In the genomic region with DNA sequence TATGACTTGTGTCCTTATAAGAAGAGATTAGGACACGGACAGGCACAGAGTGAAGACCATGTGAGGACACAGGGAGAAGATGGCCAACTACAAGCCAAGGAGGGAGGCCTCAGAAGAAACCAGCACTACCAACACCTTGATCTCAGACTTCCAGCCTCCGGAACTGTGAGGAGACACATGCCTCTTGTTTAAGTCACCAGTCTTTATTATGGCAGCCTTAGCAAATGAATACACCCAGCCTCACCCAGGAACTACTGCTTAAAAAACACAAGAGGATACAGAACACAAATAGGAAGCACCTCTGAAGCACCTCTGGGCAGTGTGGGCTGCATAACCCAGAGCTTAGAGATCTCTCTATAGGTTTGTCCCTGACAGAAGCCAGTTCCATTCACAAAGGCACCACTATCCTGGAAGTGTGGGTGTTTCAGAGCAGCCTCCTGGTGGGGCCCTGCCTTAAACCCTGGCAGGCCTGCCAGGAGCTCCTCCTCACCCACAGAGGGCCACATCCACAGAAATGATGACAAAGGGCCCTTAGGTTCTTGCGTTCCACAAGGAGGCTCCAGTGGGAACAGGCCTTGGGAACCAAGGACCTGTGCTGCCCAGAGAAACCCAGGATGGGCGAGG, we compare ENCODE assay signal across 15 cellular contexts. TPM values are rescaled to one million over a fixed set of nuclear protein-coding genes. Genes with fewer than 3 reads are reported as not detected.
DNase-seq lines count a peak whose midpoint lies in the region; ATAC-seq and TF ChIP-seq lines count a peak whose summit lies in the region.
"Had no signal": no experiment of that assay in that cellular context is flagged by ENCODE, and none has a peak within 500 bp of the region (broad histone marks: within the 10 kb centered on the region; RNA-seq: fewer than 3 reads in every experiment).

No MANE protein-coding gene starts in this region.

- peaks cover 30% of the 10 kb centered on the region for H3K4me1 Mint-ChIP-seq in chondrocyte (ENCODE audit: low read depth)

- H3K9me3 Mint-ChIP-seq in chondrocyte (ENCODE audit: low read depth): peaks cover 4% of the 10 kb centered on the region
- H3K9me3 Mint-ChIP-seq: activated CD4-positive, alpha-beta memory T cell treated with anti-CD3 and anti-CD28 coated beads for 36 hours had no signal

- POLR2A ChIA-PET in PC-9 (lab: Charles Lee; ENCODE audit: unreplicated experiment) (interaction anchor here (0.7 kb wide), 1 partner anchor 557 kb away, joined by 3 read pairs; no protein-coding TSS in a partner anchor), OCI-LY7 (lab: Charles Lee) (interaction anchor here (0.6 kb wide), 1 partner anchor 220 kb away, joined by 3 read pairs; no protein-coding TSS in a partner anchor)

- CTCF ChIA-PET in PC-9 (lab: Charles Lee) (no interaction called here), OCI-LY7 (lab: Charles Lee; ENCODE audit: unreplicated experiment) (no interaction called here)

- H4K20me1 ChIP-seq in PC-9 (ENCODE audit: insufficient read depth) (no peaks in the 10 kb centered on the region), OCI-LY7 (ENCODE audit: insufficient read depth, low read length) (no peaks in the 10 kb centered on the region)

- no TSS peak for BruUV-seq in PC-9 (replicated peaks; lab: Mats Ljungman, UMichigan)
- no TSS peak for BruUV-seq in OCI-LY7 (replicated peaks; lab: Mats Ljungman, UMichigan)

- peak overlapping the region; percentile 100 for H3K27ac Mint-ChIP-seq in chondrocyte (ENCODE audit: unreplicated experiment)
- H3K27ac Mint-ChIP-seq: activated CD4-positive, alpha-beta memory T cell treated with anti-CD3 and anti-CD28 coated beads for 36 hours; activated naive CD8-positive, alpha-beta T cell; T-helper 17 cell had no signal

- TF ChIP-seq CTCF in PC-9 (conservative IDR thresholded peaks at IDR 0.05): no peak
- TF ChIP-seq CTCF in chondrocyte (IDR thresholded peaks at IDR 0.05): peak; percentile 17
- no peak for TF ChIP-seq CTCF in lung (IDR thresholded peaks at IDR 0.05; ENCODE audit: control extremely low read depth, extremely low read depth)
- no peak for TF ChIP-seq CTCF in OCI-LY7 (conservative IDR thresholded peaks at IDR 0.05; ENCODE audit: low read length)
- TF ChIP-seq CTCF in upper lobe of left lung (IDR thresholded peaks at IDR 0.05): no peak

- H3K27ac ChIP-seq in PC-9 (peak overlapping the region; percentile 85), lung (ENCODE audit: low read depth in 1 of 2, low read length in 1 of 2) (peak overlapping the region in 1 of 2 donors; percentile 45), temporal lobe (ENCODE audit: low read depth, low read length) (peak overlapping the region; percentile 40), OCI-LY7 (ENCODE audit: low read depth, low read length, poor library complexity, severe bottlenecking) (no peak overlapping the region), upper lobe of left lung (no peak overlapping the region)

- H3K9me2 ChIP-seq in PC-9 (ENCODE audit: insufficient read depth): no peaks in the 10 kb centered on the region
- no peaks in the 10 kb centered on the region for H3K9me2 ChIP-seq in OCI-LY7 (ENCODE audit: insufficient read depth, low read length)

- H3K79me2 ChIP-seq in PC-9 (ENCODE audit: low read depth): no peaks in the 10 kb centered on the region
- no peaks in the 10 kb centered on the region for H3K79me2 ChIP-seq in OCI-LY7 (ENCODE audit: insufficient read depth, low read depth, low read length)

- TF ChIP-seq POLR2A in upper lobe of left lung (IDR thresholded peaks at IDR 0.05): no peak

- H3F3A ChIP-seq in PC-9 (ENCODE audit: insufficient read depth, low read depth): peaks cover 29% of the 10 kb centered on the region

- no peak overlapping the region for H3K4me3 ChIP-seq in PC-9
- no peak overlapping the region for H3K4me3 ChIP-seq in lung
- H3K4me3 ChIP-seq in OCI-LY7 (ENCODE audit: low read depth, low read length, poor library complexity, severe bottlenecking): no peak overlapping the region
- H3K4me3 ChIP-seq in upper lobe of left lung: no peak overlapping the region

- H3K4me2 ChIP-seq in PC-9 (peak overlapping the region; percentile 57), OCI-LY7 (ENCODE audit: low read length) (no peak overlapping the region)

- H3K4me3 Mint-ChIP-seq in chondrocyte (ENCODE audit: unreplicated experiment): no peak overlapping the region
- H3K4me3 Mint-ChIP-seq: activated CD4-positive, alpha-beta memory T cell treated with anti-CD3 and anti-CD28 coated beads for 36 hours; activated naive CD8-positive, alpha-beta T cell; T-helper 17 cell had no signal

- H3K9me3 ChIP-seq in PC-9 (ENCODE audit: insufficient read depth, low read depth): no peaks in the 10 kb centered on the region
- peaks cover 0 to 1% of the 10 kb centered on the region in 2 donors for H3K9me3 ChIP-seq in lung (ENCODE audit: control insufficient read depth in 2 of 2, insufficient read depth in 1 of 2, low read length in 1 of 2)
- H3K9me3 ChIP-seq in OCI-LY7 (ENCODE audit: low read length): no peaks in the 10 kb centered on the region
- no peaks in the 10 kb centered on the region for H3K9me3 ChIP-seq in upper lobe of left lung

- DNase-seq in PC-9 (no peak), chondrocyte (ENCODE audit: low spot score) (no peak), lung (ENCODE audit: low spot score) (peak; percentile 22), OCI-LY7 (ENCODE audit: low spot score) (no peak), upper lobe of left lung (no peak), H4 (ENCODE audit: low spot score) (no peak)
- DNase-seq: activated CD4-positive, alpha-beta memory T cell treated with anti-CD3 and anti-CD28 coated beads for 36 hours; DND-41; NCI-H1436; NK-92 treated with Interleukin-12 subunit alpha and Interleukin-12 subunit beta, amount 100 ng/mL, for 24 hours; T-helper 17 cell had no signal

- no peak for ATAC-seq in lung (ENCODE audit: insufficient read depth, low FRiP score)
- no peak for ATAC-seq in upper lobe of left lung (ENCODE audit: low FRiP score in 2 of 2)
- ATAC-seq: T-helper 17 cell had no signal

- H3K36me3 ChIP-seq in PC-9 (ENCODE audit: low read depth): no peaks in the 10 kb centered on the region
- no peaks in the 10 kb centered on the region for H3K36me3 ChIP-seq in lung (ENCODE audit: control insufficient read depth in 2 of 2, insufficient read depth in 2 of 2, low read length in 2 of 2)
- H3K36me3 ChIP-seq in OCI-LY7 (ENCODE audit: insufficient read depth, low read length): no peaks in the 10 kb centered on the region
- no peaks in the 10 kb centered on the region for H3K36me3 ChIP-seq in upper lobe of left lung

- WGBS in lung, 2 donors: 92 to 96% methylated on average over 4 of the region's 4 CpGs
- WGBS in upper lobe of left lung, 2 donors: 67 to 74% methylated on average over 3 to 4 of the region's 4 CpGs

- intact Hi-C loops in PC-9 (cut with micrococcal nuclease; ENCODE audit: unreplicated experiment): no loop called here
- intact Hi-C loops in OCI-LY7 (cut with micrococcal nuclease; ENCODE audit: unreplicated experiment): loop anchor here (10.0 kb wide), 1 partner anchor 58 kb away; no protein-coding TSS in a partner anchor

- H3K36me3 Mint-ChIP-seq in chondrocyte (ENCODE audit: low read depth): no peaks in the 10 kb centered on the region
- H3K36me3 Mint-ChIP-seq: activated CD4-positive, alpha-beta memory T cell treated with anti-CD3 and anti-CD28 coated beads for 36 hours; activated naive CD8-positive, alpha-beta T cell had no signal

- H3K27me3 ChIP-seq in PC-9 (ENCODE audit: insufficient read depth, low read depth) (no peaks in the 10 kb centered on the region), lung (ENCODE audit: control insufficient read depth, insufficient read depth) (no peaks in the 10 kb centered on the region), upper lobe of left lung (no peaks in the 10 kb centered on the region)

- H3K27me3 Mint-ChIP-seq in chondrocyte (ENCODE audit: low read depth): no peaks in the 10 kb centered on the region
- H3K27me3 Mint-ChIP-seq: activated CD4-positive, alpha-beta memory T cell treated with anti-CD3 and anti-CD28 coated beads for 36 hours; activated naive CD8-positive, alpha-beta T cell; T-helper 17 cell had no signal

- H2AFZ ChIP-seq in PC-9: 0 out of 2 replicates have a peak overlapping the region, but pooled peaks have one; percentile 52
- no peak overlapping the region for H2AFZ ChIP-seq in OCI-LY7 (ENCODE audit: low read length)

- no peak for TF ChIP-seq EP300 in upper lobe of left lung (IDR thresholded peaks at IDR 0.05)

- H3K4me1 ChIP-seq in PC-9 (replicated peaks; ENCODE audit: insufficient read depth) (peaks cover 29% of the 10 kb centered on the region), lung (ENCODE audit: control insufficient read depth in 2 of 2, insufficient read depth in 2 of 2, low read length in 2 of 2) (no peaks in the 10 kb centered on the region), OCI-LY7 (ENCODE audit: insufficient read depth, low read length, poor library complexity, severe bottlenecking) (no peaks in the 10 kb centered on the region), upper lobe of left lung (no peaks in the 10 kb centered on the region)

RNA-seq across cellular contexts. Expression of a gene that starts 58.8 kb away (rescaled TPM):
- not detected in 2 replicates for total RNA-seq in PC-9 (2021)
- total RNA-seq in chondrocyte: not detected in 3 replicates
- total RNA-seq in lung: 1 to 10 TPM; 1.7 to 5.9 TPM
- polyA plus RNA-seq in lung: 1 to 10 TPM; 4.4 to 5.3 TPM
- 0.25 TPM for total RNA-seq in temporal lobe
- not detected in 2 replicates for total RNA-seq in OCI-LY7 (2014; rRNA removed; shearing (Covaris generic))
- total RNA-seq in OCI-LY7 (2022): not detected in 2 replicates
- 1 to 10 TPM in 3 of 6 donors, not detected in 3; 1.3 to 3.1 (median 1.5) TPM for total RNA-seq in upper lobe of left lung
- total RNA-seq in H4 (2014; rRNA removed; shearing (Covaris generic)): not detected in 2 replicates
- total RNA-seq: activated CD4-positive, alpha-beta memory T cell treated with anti-CD3 and anti-CD28 coated beads for 36 hours; endothelial cell of umbilical vein; kidney epithelial cell; T-helper 17 cell had no signal
- polyA plus RNA-seq: endothelial cell of umbilical vein had no signal

Comparison
In these comparisons a context has a peak if more than half of its experiments do, and no peak if none do; other contexts are left out.
1. H3K27ac ChIP-seq: peak in PC-9 (single experiment) and temporal lobe (single experiment); none in OCI-LY7 (single experiment) and upper lobe of left lung (0 of 4).